Comparison of ENCODE assay signal across 13 cellular contexts in genomic region chr12:68814490-68815231, GRCh38. TPM values are rescaled to one million over a fixed set of nuclear protein-coding genes. Genes with fewer than 3 reads are reported as not detected.
A peak's percentile ranks its signal among the peaks of the same experiment; 100 is the strongest.
DNase-seq lines count a peak whose midpoint lies in the region; FAIRE-seq and TF ChIP-seq lines count a peak whose summit lies in the region.
"Had no signal": no experiment of that assay in that cellular context is flagged by ENCODE, and none has a peak within 500 bp of the region (broad histone marks: within the 10 kb centered on the region; RNA-seq: fewer than 3 reads in every experiment).

No MANE protein-coding gene starts in this region.

- H3K27me3 Mint-ChIP-seq in MCF 10A (ENCODE audit: insufficient read depth, unreplicated experiment), result no peaks in the 10 kb centered on the region

- H3K36me3 ChIP-seq in breast epithelium (no peaks in the 10 kb centered on the region), OCI-LY7 (ENCODE audit: insufficient read depth, low read length) (peaks cover 95% of the 10 kb centered on the region), small intestine (ENCODE audit: control insufficient read depth in 2 of 2, insufficient read depth in 2 of 2, low read length in 2 of 2) (peaks cover 3 to 4% of the 10 kb centered on the region in 2 donors)

- CTCF ChIA-PET in MCF 10A (lab: Yijun Ruan, JAX) (interaction anchor here (0.7 to 2.2 kb wide), 3 partner anchors 16 to 774 kb away, joined by 3 to 16 read pairs (median 5); no protein-coding TSS in a partner anchor), OCI-LY7 (lab: Charles Lee; ENCODE audit: unreplicated experiment) (no interaction called here)

- H4K20me1 ChIP-seq in OCI-LY7 (ENCODE audit: insufficient read depth, low read length), result peaks cover 34% of the 10 kb centered on the region

- TF ChIP-seq CTCF in MCF 10A (IDR thresholded peaks at IDR 0.05; ENCODE audit: unreplicated experiment) (no peak), breast epithelium (IDR thresholded peaks at IDR 0.05) (no peak), OCI-LY7 (conservative IDR thresholded peaks at IDR 0.05; ENCODE audit: low read length) (no peak), fibroblast of villous mesenchyme (IDR thresholded peaks at IDR 0.05; ENCODE audit: insufficient read depth, low read depth, low read length) (no peak)

- no peak overlapping the region for H3K27ac ChIP-seq in breast epithelium
- peak overlapping the region; percentile 27 for H3K27ac ChIP-seq in OCI-LY7 (ENCODE audit: low read depth, low read length, poor library complexity, severe bottlenecking)
- H3K27ac ChIP-seq in small intestine (ENCODE audit: low read depth in 1 of 2, low read length in 1 of 2), result no peak overlapping the region
- H3K27ac ChIP-seq: brain microvascular endothelial cell, gastrocnemius medialis had no signal

- no peaks in the 10 kb centered on the region for H3K27me3 ChIP-seq in breast epithelium
- H3K27me3 ChIP-seq in small intestine (ENCODE audit: control insufficient read depth in 2 of 2, insufficient read depth in 2 of 2, low read length in 2 of 2), result no peaks in the 10 kb centered on the region
- H3K27me3 ChIP-seq: brain microvascular endothelial cell, gastrocnemius medialis had no signal

- no peak overlapping the region for H3K27ac Mint-ChIP-seq in MCF 10A (ENCODE audit: low read depth, unreplicated experiment)

- peaks cover 98% of the 10 kb centered on the region for H3K79me2 ChIP-seq in OCI-LY7 (ENCODE audit: insufficient read depth, low read depth, low read length)

- H3K4me2 ChIP-seq in OCI-LY7 (ENCODE audit: low read length), result peak overlapping the region; percentile 22

- no peaks in the 10 kb centered on the region for H3K9me3 ChIP-seq in breast epithelium
- H3K9me3 ChIP-seq in OCI-LY7 (ENCODE audit: low read length), result no peaks in the 10 kb centered on the region; the same call in 1 of the 2 replicates
- H3K9me3 ChIP-seq in small intestine (ENCODE audit: control insufficient read depth, low read depth), result no peaks in the 10 kb centered on the region
- H3K9me3 ChIP-seq: gastrocnemius medialis had no signal

- BruUV-seq in MCF 10A (replicated peaks; lab: Mats Ljungman, UMichigan), result no TSS peak
- BruUV-seq in OCI-LY7 (replicated peaks; lab: Mats Ljungman, UMichigan), result no TSS peak

- FAIRE-seq in small intestine (lab: Jason Lieb, UNC), result no peak

- DNase-seq in MCF 10A (ENCODE audit: unreplicated experiment), result no peak
- no peak for DNase-seq in breast epithelium (ENCODE audit: low spot score in 2 of 2)
- DNase-seq in OCI-LY7 (ENCODE audit: low spot score), result no peak
- no peak for DNase-seq in fibroblast of villous mesenchyme (ENCODE audit: low read depth)
- DNase-seq in NCI-H146 (lab: John Stamatoyannopoulos, UW), result no peak
- DNase-seq in NK-92 (lab: John Stamatoyannopoulos, UW; ENCODE audit: unreplicated experiment), result no peak
- no peak for DNase-seq in EL
- DNase-seq in small intestine, result no peak
- DNase-seq: brain microvascular endothelial cell; DMS79; effector CD8-positive, alpha-beta T cell; gastrocnemius medialis; NCI-H1048 had no signal

- no peak for TF ChIP-seq POLR2A in breast epithelium (IDR thresholded peaks at IDR 0.05)

- H3K4me3 ChIP-seq in breast epithelium (no peak overlapping the region), OCI-LY7 (ENCODE audit: low read depth, low read length, poor library complexity, severe bottlenecking) (peak overlapping the region; percentile 27), fibroblast of villous mesenchyme (ENCODE audit: low read depth, low read length) (peak overlapping the region; percentile 2), small intestine (ENCODE audit: low read depth in 1 of 2, low read length in 2 of 2) (no peak overlapping the region)
- H3K4me3 ChIP-seq: gastrocnemius medialis had no signal

- peak overlapping the region; percentile 90 for H3K4me3 Mint-ChIP-seq in MCF 10A (ENCODE audit: unreplicated experiment)

- POLR2A ChIA-PET in MCF 10A (lab: Yijun Ruan, JAX) (interaction anchor here (0.6 to 3.7 kb wide), 7 partner anchors 11 to 211 kb away, joined by 3 to 23 read pairs (median 4); partner anchors contain the start of gene SLC35E3), OCI-LY7 (lab: Charles Lee) (interaction anchor here (0.5 to 1.2 kb wide), 4 partner anchors 13 to 176 kb away, joined by 3 to 4 read pairs (median 4); no protein-coding TSS in a partner anchor)

- H3K4me1 Mint-ChIP-seq in MCF 10A (ENCODE audit: insufficient read depth, unreplicated experiment), result peaks cover 14% of the 10 kb centered on the region

- peaks cover 100% of the 10 kb centered on the region for H3K36me3 Mint-ChIP-seq in MCF 10A (ENCODE audit: insufficient read depth, unreplicated experiment)

- intact Hi-C loops in MCF 10A (cut with micrococcal nuclease) (no loop called here), breast epithelium (cut with DNase I; ENCODE audit: low total_unique reads) (no loop called here), OCI-LY7 (cut with micrococcal nuclease; ENCODE audit: unreplicated experiment) (no loop called here)

- H3K9me3 Mint-ChIP-seq in MCF 10A (ENCODE audit: unreplicated experiment), result no peaks in the 10 kb centered on the region

- no peak overlapping the region for H2AFZ ChIP-seq in OCI-LY7 (ENCODE audit: low read length)

- peaks cover 0 to 8% of the 10 kb centered on the region in 2 donors for H3K4me1 ChIP-seq in breast epithelium
- H3K4me1 ChIP-seq in OCI-LY7 (ENCODE audit: insufficient read depth, low read length, poor library complexity, severe bottlenecking), result peaks cover 56% of the 10 kb centered on the region
- peaks cover 0 to 3% of the 10 kb centered on the region in 2 donors for H3K4me1 ChIP-seq in small intestine (ENCODE audit: control insufficient read depth in 2 of 2, insufficient read depth in 1 of 2, low read depth in 1 of 2, low read length in 1 of 2)

- H3K9me2 ChIP-seq in OCI-LY7 (ENCODE audit: insufficient read depth, low read length), result no peaks in the 10 kb centered on the region

- 82 to 93% (median 88%) methylated on average over 3 of the region's 3 CpGs for WGBS in small intestine, 3 donors

RNA-seq across cellular contexts. Expression of gene MDM2, which starts 6.7 kb away (rescaled TPM):
- total RNA-seq in MCF 10A (2022) (353 and 383 TPM in 2 replicates), breast epithelium (10 to 100 TPM; 69.4 to 73.3 (median 71.8) TPM), OCI-LY7 (2022) (318 and 366 TPM in 2 replicates), fibroblast of villous mesenchyme (151 and 245 TPM in 2 replicates)
- 143 and 229 TPM in 2 replicates for total RNA-seq in OCI-LY7 (2014; rRNA removed; shearing (Covaris generic))
- polyA plus RNA-seq in small intestine, result 10 to 100 TPM; 20.8 to 44.1 (median 21.3) TPM

Comparison
In these comparisons a context has a peak if more than half of its experiments do, and no peak if none do; other contexts are left out.
1. H3K4me3 ChIP-seq: peak in OCI-LY7 (single experiment) and fibroblast of villous mesenchyme (single experiment); none in breast epithelium (0 of 3) and small intestine (0 of 2).